9 cellular contexts compared by ENCODE assay signal in genomic region chr2:27960237-27960912, GRCh38.
DNase-seq lines count a peak whose midpoint lies in the region; ATAC-seq lines count a peak whose summit lies in the region.
"Had no signal": no experiment of that assay in that cellular context is flagged by ENCODE, and none has a peak within 500 bp of the region (broad histone marks: within the 10 kb centered on the region; RNA-seq: fewer than 3 reads in every experiment).

No MANE protein-coding gene starts in this region.

- no peaks in the 10 kb centered on the region for H3K27me3 Mint-ChIP-seq in naive thymus-derived CD8-positive, alpha-beta T cell

- ATAC-seq in naive thymus-derived CD8-positive, alpha-beta T cell: peak; percentile 86 to 89
- ATAC-seq in GM19455 (IDR thresholded peaks at IDR 0.05; ENCODE audit: unreplicated experiment): no peak
- ATAC-seq in HG03135 (IDR thresholded peaks at IDR 0.05; ENCODE audit: unreplicated experiment): no peak
- ATAC-seq in GM19324 (IDR thresholded peaks at IDR 0.05; ENCODE audit: low FRiP score, unreplicated experiment): no peak

- POLR2A ChIA-PET in naive thymus-derived CD8-positive, alpha-beta T cell (lab: Charles Lee): no interaction called here

- H3K4me3 Mint-ChIP-seq in naive thymus-derived CD8-positive, alpha-beta T cell: peak overlapping the region; percentile 7 to 60 (median 44)

- peaks cover 33 to 68% (median 61%) of the 10 kb centered on the region in 4 donors for H3K4me1 Mint-ChIP-seq in naive thymus-derived CD8-positive, alpha-beta T cell

- peaks cover 0 to 9% (median 3%) of the 10 kb centered on the region in 3 donors for H3K36me3 Mint-ChIP-seq in naive thymus-derived CD8-positive, alpha-beta T cell

- H3K9me3 Mint-ChIP-seq in naive thymus-derived CD8-positive, alpha-beta T cell: peaks cover 0 to 4% (median 0%) of the 10 kb centered on the region in 9 donors

- H3K27ac Mint-ChIP-seq in naive thymus-derived CD8-positive, alpha-beta T cell: peak overlapping the region in 7 of 10 donors; percentile 2 to 56 (median 31)

- DNase-seq in AG08395 (ENCODE audit: low spot score) (peak; percentile 85), HS-5 (ENCODE audit: low read depth) (peak; percentile 76), astrocyte of the hippocampus (ENCODE audit: low read depth, low spot score) (peak; percentile 92), NCI-H2081 (lab: John Stamatoyannopoulos, UW) (no peak)
- peak in 3 of 10 donors; percentile 18 to 60 (median 50) for DNase-seq in naive thymus-derived CD8-positive, alpha-beta T cell
- DNase-seq: NCI-H1092 had no signal

Comparison
In these comparisons a context has a peak if more than half of its experiments do, and no peak if none do; other contexts are left out.
1. DNase-seq: peak in AG08395 (single experiment), HS-5 (single experiment) and astrocyte of the hippocampus (single experiment); none in NCI-H2081 (0 of 2).
2. ATAC-seq: peak in naive thymus-derived CD8-positive, alpha-beta T cell (2 of 2); none in GM19455 (single experiment), HG03135 (single experiment) and GM19324 (single experiment).